ENCODE assay signal across 25 cellular contexts in genomic region chr5:53594419-53594818, GRCh38.
"Had no signal": no experiment of that assay in that cellular context is flagged by ENCODE, and none has a peak within 500 bp of the region (broad histone marks: within the 10 kb centered on the region; RNA-seq: fewer than 3 reads in every experiment).

No MANE protein-coding gene starts in this region.

- H3K4me1 ChIP-seq: uterus had no signal

- H3K9me3 Mint-ChIP-seq: immature natural killer cell; memory B cell; neural crest cell; stimulated activated memory B cell treated with anti-CD40 and anti-IgM and Interleukin-4, amounts not matched to agents 10 μg/mL and 1 μg/mL and 100 μg/mL, for 72 hours; type B pancreatic cell had no signal

- H3K36me3 ChIP-seq: left ventricle myocardium inferior, neutrophil, right atrium auricular region, sigmoid colon, tibial nerve, uterus had no signal

- ATAC-seq: naive thymus-derived CD8-positive, alpha-beta T cell; stimulated activated memory B cell treated with anti-CD40 and anti-IgM and Interleukin-4, amounts not matched to agents 10 μg/mL and 1 μg/mL and 100 μg/mL, for 72 hours; stimulated activated naive CD8-positive, alpha-beta T cell treated with anti-CD3 and anti-CD28 coated beads, Interleukin-15, amount 100 ng/mL, for 72 hours had no signal

- H3K27me3 ChIP-seq: neutrophil, right atrium auricular region, sigmoid colon, tibial nerve, uterus had no signal

- DNase-seq: hypothalamus; immature natural killer cell; left ventricle myocardium inferior; naive thymus-derived CD8-positive, alpha-beta T cell; occipital lobe; sigmoid colon; small intestine; stimulated activated CD4-positive, alpha-beta T cell treated with anti-CD3 and anti-CD28 coated beads, Interleukin-1b, Interleukin-23, amount 100 ng/mL, for 48 hours; stimulated activated CD4-positive, alpha-beta T cell treated with anti-CD3 and anti-CD28 coated beads, Interleukin-2, amount 100 ng/mL, for 48 hours; stimulated activated CD4-positive, alpha-beta T cell treated with anti-CD3 and anti-CD28 coated beads, Interleukin-4, amount 100 ng/mL, for 4 hours; stimulated activated CD8-positive, alpha-beta memory T cell treated with anti-CD3 and anti-CD28 coated beads, Interleukin-4, amount 100 ng/mL, for 48 hours; stimulated activated naive CD4-positive, alpha-beta T cell treated with Interleukin-2 at 50 U/mL for 16 hours; stimulated activated naive CD8-positive, alpha-beta T cell treated with anti-CD3 and anti-CD28 coated beads, Interleukin-15, amount 100 ng/mL, for 72 hours; substantia nigra; uterus had no signal

- H3K9me3 ChIP-seq: left ventricle myocardium inferior, neutrophil, right atrium auricular region, sigmoid colon, tibial nerve, uterus had no signal

- H3K4me3 ChIP-seq: left ventricle myocardium inferior, right atrium auricular region, sigmoid colon, tibial nerve, uterus had no signal

- FAIRE-seq: islet of Langerhans, small intestine had no signal

- H3K4me3 Mint-ChIP-seq: immature natural killer cell; memory B cell; nephron; neural crest cell; stimulated activated memory B cell treated with anti-CD40 and anti-IgM and Interleukin-4, amounts not matched to agents 10 μg/mL and 1 μg/mL and 100 μg/mL, for 72 hours; stimulated activated naive CD8-positive, alpha-beta T cell treated with anti-CD3 and anti-CD28 coated beads, Interleukin-15, amount 100 ng/mL, for 72 hours; type B pancreatic cell had no signal

- H3K27me3 Mint-ChIP-seq: memory B cell; naive thymus-derived CD8-positive, alpha-beta T cell; progenitor cell of endocrine pancreas; stimulated activated memory B cell treated with anti-CD40 and anti-IgM and Interleukin-4, amounts not matched to agents 10 μg/mL and 1 μg/mL and 100 μg/mL, for 72 hours; stimulated activated naive CD8-positive, alpha-beta T cell treated with anti-CD3 and anti-CD28 coated beads, Interleukin-15, amount 100 ng/mL, for 72 hours; type B pancreatic cell had no signal

- H3K27ac ChIP-seq: left ventricle myocardium inferior, neutrophil, right atrium auricular region, sigmoid colon, tibial nerve, uterus had no signal

- H3K27ac Mint-ChIP-seq: memory B cell; naive thymus-derived CD8-positive, alpha-beta T cell; nephron; progenitor cell of endocrine pancreas; stimulated activated memory B cell treated with anti-CD40 and anti-IgM and Interleukin-4, amounts not matched to agents 10 μg/mL and 1 μg/mL and 100 μg/mL, for 72 hours; stimulated activated naive CD8-positive, alpha-beta T cell treated with anti-CD3 and anti-CD28 coated beads, Interleukin-15, amount 100 ng/mL, for 72 hours; type B pancreatic cell had no signal
